Comparison of ENCODE assay signal across 1 cellular context in genomic region chr7:117231047-117231359, GRCh38.
TF ChIP-seq lines count a peak whose summit lies in the region.

No MANE protein-coding gene starts in this region.

TF ChIP-seq in IMR-90, 13 proteins besides CTCF, POLR2A, EP300 and RAD21 (continued from another document):
- TF ChIP-seq USF2 (IDR thresholded peaks at IDR 0.05; ENCODE audit: low read depth, low read length) (no peak), RFX5 (IDR thresholded peaks at IDR 0.05; ENCODE audit: low read depth, low read length) (no peak), SMC3 (IDR thresholded peaks at IDR 0.05; ENCODE audit: low read depth, low read length) (no peak), FOS (IDR thresholded peaks at IDR 0.05; ENCODE audit: low read depth, low read length) (no peak), MXI1 (IDR thresholded peaks at IDR 0.05; ENCODE audit: borderline replicate concordance, low read depth, low read length) (no peak)
